In the genomic region with DNA sequence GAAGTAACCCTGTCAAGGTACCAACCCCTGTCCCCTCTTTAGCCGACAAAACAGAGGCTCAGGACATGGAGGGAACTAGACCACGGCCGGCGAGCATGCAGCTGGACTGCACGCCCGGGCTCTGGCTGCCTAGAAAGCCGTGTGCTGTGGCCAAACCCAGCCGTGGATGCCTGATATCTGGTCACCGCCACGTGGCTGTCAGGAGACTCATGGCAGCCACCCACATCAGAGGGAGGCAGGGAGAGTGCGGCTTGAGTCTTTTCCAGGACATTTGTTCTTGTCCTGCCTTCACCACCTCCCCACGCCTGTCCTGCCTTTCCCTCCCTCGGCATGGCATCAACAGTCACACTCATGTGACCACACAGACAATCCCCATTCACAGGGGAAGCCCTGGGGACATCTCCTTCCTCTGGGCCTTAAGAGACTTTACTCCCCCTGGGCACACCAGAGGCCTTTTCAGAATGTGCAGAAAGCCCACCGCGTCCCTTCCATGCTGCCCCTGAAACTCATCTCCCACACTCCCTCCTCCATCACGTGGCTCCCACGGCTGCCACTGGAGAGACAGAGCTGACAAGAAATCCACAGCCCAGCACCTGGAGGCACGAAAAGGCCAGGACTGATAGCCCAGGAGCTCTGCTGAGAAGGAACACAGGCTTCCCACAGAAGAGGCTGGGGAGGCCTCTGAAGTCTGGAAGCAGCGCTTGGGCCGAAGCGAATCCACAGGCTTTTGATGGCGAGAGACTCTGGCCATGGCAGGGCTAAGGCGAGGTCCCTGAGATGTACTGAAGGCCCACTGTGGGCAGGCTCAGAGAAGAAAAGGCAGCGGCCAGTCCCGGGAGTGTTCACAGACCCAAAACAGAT, we compare ENCODE assay signal across 20 cellular contexts.
DNase-seq lines count a peak whose midpoint lies in the region; ATAC-seq and TF ChIP-seq lines count a peak whose summit lies in the region.
"Had no signal": no experiment of that assay in that cellular context is flagged by ENCODE, and none has a peak within 500 bp of the region (broad histone marks: within the 10 kb centered on the region; RNA-seq: fewer than 3 reads in every experiment).

No MANE protein-coding gene starts in this region.

- no peak for TF ChIP-seq CTCF in lower lobe of right lung (IDR thresholded peaks at IDR 0.05)

- H3K27ac ChIP-seq in BLaER1 treated with 17β-estradiol and CSF1 and Interleukin-3, amounts not matched to agents 10 nM and 100 nM, result no peak overlapping the region
- H3K27ac ChIP-seq in angular gyrus (ENCODE audit: low read depth, low read length) (peak overlapping the region; percentile 24), lower lobe of right lung (no peak overlapping the region)
- H3K27ac ChIP-seq: heart left ventricle, neural progenitor cell, SJSA1, stomach, upper lobe of left lung had no signal

- H4K20me1 ChIP-seq in BLaER1 treated with 17β-estradiol and CSF1 and Interleukin-3, amounts not matched to agents 10 nM and 100 nM, result peaks cover 0 to 38% (median 0%) of the 10 kb centered on the region in 11 experiments; a peak in 7 of 22 replicates

- peak overlapping the region; percentile 10 to 89 (median 67) for H3K4me2 ChIP-seq in BLaER1 treated with 17β-estradiol and CSF1 and Interleukin-3, amounts not matched to agents 10 nM and 100 nM
- H3K4me2 ChIP-seq: neural progenitor cell had no signal

- peak; percentile 12 for DNase-seq in lower lobe of right lung
- DNase-seq in sciatic nerve (ENCODE audit: low spot score), result peak; percentile 42
- no peak for DNase-seq in DMS 273 treated with DMSO at 0.1 percent for 48 hours (lab: John Stamatoyannopoulos, UW)
- DNase-seq in NCI-H2196 treated with DMSO at 0.1 percent for 48 hours (lab: John Stamatoyannopoulos, UW; ENCODE audit: unreplicated experiment), result no peak
- DNase-seq in KBM-7, result no peak
- DNase-seq: activated CD4-positive, alpha-beta T cell treated with anti-CD3 and anti-CD28 coated beads, Interleukin-2, amount 10 ng/mL, durations not matched to agents 7 days and 5 days; activated CD8-positive, alpha-beta memory T cell treated with anti-CD3 and anti-CD28 coated beads, Interleukin-2, amount 10 ng/mL, durations not matched to agents 7 days and 5 days; H9; heart left ventricle; NCI-H1105 treated with DMSO at 0.1 percent for 48 hours; NCI-H2029 treated with DMSO at 0.1 percent for 48 hours; NCI-H446 treated with DMSO at 0.1 percent for 48 hours; NK-92 treated with Interleukin-12 subunit alpha and Interleukin-12 subunit beta, amount 100 ng/mL, for 24 hours; stomach had no signal

- H3K36me3 ChIP-seq in BLaER1 treated with 17β-estradiol and CSF1 and Interleukin-3, amounts not matched to agents 10 nM and 100 nM, result no peaks in the 10 kb centered on the region
- H3K36me3 ChIP-seq in lower lobe of right lung, result no peaks in the 10 kb centered on the region
- H3K36me3 ChIP-seq: heart left ventricle, neural progenitor cell, SJSA1, stomach, upper lobe of left lung had no signal

- in situ Hi-C loops in KBM-7 (cut with MboI; ENCODE audit: low pct_unique_long_range_greater_than_20kb, low sequenced_read_pairs), result no loop called here

- intact Hi-C loops in lower lobe of right lung (cut with DNase I), result no loop called here
- intact Hi-C loops in sciatic nerve (cut with DNase I), result no loop called here

- no peak overlapping the region for H3K9ac ChIP-seq in BLaER1 treated with 17β-estradiol and CSF1 and Interleukin-3, amounts not matched to agents 10 nM and 100 nM
- H3K9ac ChIP-seq: neural progenitor cell had no signal

- H3K27me3 ChIP-seq in BLaER1 treated with 17β-estradiol and CSF1 and Interleukin-3, amounts not matched to agents 10 nM and 100 nM, result no peaks in the 10 kb centered on the region; a peak in 2 of 22 replicates
- peaks cover 3% of the 10 kb centered on the region for H3K27me3 ChIP-seq in lower lobe of right lung (ENCODE audit: low read depth)
- H3K27me3 ChIP-seq: heart left ventricle, neural progenitor cell, SJSA1, stomach, upper lobe of left lung had no signal

- H3K9me3 ChIP-seq in BLaER1 treated with 17β-estradiol and CSF1 and Interleukin-3, amounts not matched to agents 10 nM and 100 nM (replicated peaks in 1 of 11), result peaks cover 0 to 6% (median 0%) of the 10 kb centered on the region in 11 experiments; a peak in 4 of 22 replicates
- no peaks in the 10 kb centered on the region for H3K9me3 ChIP-seq in lower lobe of right lung
- H3K9me3 ChIP-seq: SJSA1, upper lobe of left lung had no signal

- H3K4me3 ChIP-seq in BLaER1 treated with 17β-estradiol and CSF1 and Interleukin-3, amounts not matched to agents 10 nM and 100 nM, result no peak overlapping the region
- H3K4me3 ChIP-seq in lower lobe of right lung, result no peak overlapping the region
- H3K4me3 ChIP-seq: heart left ventricle, neural progenitor cell, SJSA1, stomach, upper lobe of left lung had no signal

- ATAC-seq in lower lobe of right lung (no peak), sciatic nerve (no peak)
- ATAC-seq: activated CD8-positive, alpha-beta memory T cell treated with anti-CD3 and anti-CD28 coated beads, Interleukin-2, amount 10 ng/mL, durations not matched to agents 7 days and 5 days; heart left ventricle; T-helper 17 cell had no signal

- H3K4me1 ChIP-seq in BLaER1 treated with 17β-estradiol and CSF1 and Interleukin-3, amounts not matched to agents 10 nM and 100 nM, result peaks cover 12 to 42% (median 34%) of the 10 kb centered on the region in 10 experiments
- H3K4me1 ChIP-seq in lower lobe of right lung, result no peaks in the 10 kb centered on the region
- H3K4me1 ChIP-seq: neural progenitor cell, SJSA1, stomach had no signal

Comparison
In these comparisons a context has a peak if more than half of its experiments do, and no peak if none do; other contexts are left out.
1. DNase-seq: peak in lower lobe of right lung (single experiment) and sciatic nerve (single experiment); none in DMS 273 treated with DMSO at 0.1 percent for 48 hours (single experiment), NCI-H2196 treated with DMSO at 0.1 percent for 48 hours (single experiment) and KBM-7 (single experiment).